Comparison of ENCODE assay signal across 1 cellular context in genomic region chr17:74971842-74972106, GRCh38.
TF ChIP-seq lines count a peak whose summit lies in the region.

No MANE protein-coding gene starts in this region.

TF ChIP-seq in HepG2, 621 proteins besides CTCF, POLR2A, EP300 and RAD21 (continued from another document):
- TF ChIP-seq RFXANK (CRISPR knock-in tag; IDR thresholded peaks at IDR 0.05) = no peak
- TF ChIP-seq ZSCAN30 (CRISPR knock-in tag; IDR thresholded peaks at IDR 0.05) = no peak
- no peak for TF ChIP-seq EHMT2 (IDR thresholded peaks at IDR 0.05; ENCODE audit: borderline replicate concordance, low read depth, low read length)
